1 cellular context compared by ENCODE assay signal in genomic region chr20:11891081-11891826, GRCh38.
TF ChIP-seq lines count a peak whose summit lies in the region.

No MANE protein-coding gene starts in this region.

TF ChIP-seq in HepG2, 621 proteins besides CTCF, POLR2A, EP300 and RAD21 (continued from another document and continues in another):
- TF ChIP-seq, protein P1, sequence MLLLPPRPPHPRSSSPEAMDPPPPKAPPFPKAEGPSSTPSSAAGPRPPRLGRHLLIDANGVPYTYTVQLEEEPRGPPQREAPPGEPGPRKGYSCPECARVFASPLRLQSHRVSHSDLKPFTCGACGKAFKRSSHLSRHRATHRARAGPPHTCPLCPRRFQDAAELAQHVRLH (CRISPR knock-in tag; IDR thresholded peaks at IDR 0.05; ENCODE audit: borderline replicate concordance, low read depth), result no peak
- no peak for TF ChIP-seq CBX1 (IDR thresholded peaks at IDR 0.05; ENCODE audit: low read depth)
- no peak for TF ChIP-seq ZNF83 (CRISPR knock-in tag; IDR thresholded peaks at IDR 0.05; ENCODE audit: borderline replicate concordance)
- no peak for TF ChIP-seq ZFP41 (CRISPR knock-in tag; IDR thresholded peaks at IDR 0.05; ENCODE audit: borderline replicate concordance)
- no peak for TF ChIP-seq SP5 (CRISPR knock-in tag; IDR thresholded peaks at IDR 0.05; ENCODE audit: borderline replicate concordance, low read depth)
- no peak for TF ChIP-seq ZNF224 (CRISPR knock-in tag; IDR thresholded peaks at IDR 0.05)
- peak; percentile 50; the same call in 1 of the 2 replicates for TF ChIP-seq ZBTB7B (CRISPR knock-in tag; IDR thresholded peaks at IDR 0.05)
- TF ChIP-seq, protein P2, sequence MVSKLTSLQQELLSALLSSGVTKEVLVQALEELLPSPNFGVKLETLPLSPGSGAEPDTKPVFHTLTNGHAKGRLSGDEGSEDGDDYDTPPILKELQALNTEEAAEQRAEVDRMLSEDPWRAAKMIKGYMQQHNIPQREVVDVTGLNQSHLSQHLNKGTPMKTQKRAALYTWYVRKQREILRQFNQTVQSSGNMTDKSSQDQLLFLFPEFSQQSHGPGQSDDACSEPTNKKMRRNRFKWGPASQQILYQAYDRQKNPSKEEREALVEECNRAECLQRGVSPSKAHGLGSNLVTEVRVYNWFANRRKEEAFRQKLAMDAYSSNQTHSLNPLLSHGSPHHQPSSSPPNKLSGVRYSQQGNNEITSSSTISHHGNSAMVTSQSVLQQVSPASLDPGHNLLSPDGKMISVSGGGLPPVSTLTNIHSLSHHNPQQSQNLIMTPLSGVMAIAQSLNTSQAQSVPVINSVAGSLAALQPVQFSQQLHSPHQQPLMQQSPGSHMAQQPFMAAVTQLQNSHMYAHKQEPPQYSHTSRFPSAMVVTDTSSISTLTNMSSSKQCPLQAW (CRISPR knock-in tag; IDR thresholded peaks at IDR 0.05), result 0 out of 2 replicates have a peak, but pooled peaks have one; percentile 22
- TF ChIP-seq ZNF264 (CRISPR knock-in tag; IDR thresholded peaks at IDR 0.05), result 0 out of 2 replicates have a peak, but pooled peaks have one; percentile 19
- TF ChIP-seq CEBPB (IDR thresholded peaks at IDR 0.05; ENCODE audit: borderline replicate concordance, low read depth, low read length), result no peak
- TF ChIP-seq RCOR2 (CRISPR knock-in tag; IDR thresholded peaks at IDR 0.05), result no peak
- TF ChIP-seq ONECUT2 (CRISPR knock-in tag; IDR thresholded peaks at IDR 0.05), result no peak
- 0 out of 2 replicates have a peak, but pooled peaks have one; percentile 74 for TF ChIP-seq ZNF33B (CRISPR knock-in tag; IDR thresholded peaks at IDR 0.05)
- TF ChIP-seq, protein P3, sequence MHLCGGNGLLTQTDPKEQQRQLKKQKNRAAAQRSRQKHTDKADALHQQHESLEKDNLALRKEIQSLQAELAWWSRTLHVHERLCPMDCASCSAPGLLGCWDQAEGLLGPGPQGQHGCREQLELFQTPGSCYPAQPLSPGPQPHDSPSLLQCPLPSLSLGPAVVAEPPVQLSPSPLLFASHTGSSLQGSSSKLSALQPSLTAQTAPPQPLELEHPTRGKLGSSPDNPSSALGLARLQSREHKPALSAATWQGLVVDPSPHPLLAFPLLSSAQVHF (CRISPR knock-in tag; IDR thresholded peaks at IDR 0.05), result 0 out of 2 replicates have a peak, but pooled peaks have one; percentile 12
- TF ChIP-seq MAF1 (CRISPR knock-in tag; IDR thresholded peaks at IDR 0.05; ENCODE audit: borderline replicate concordance), result peak; percentile 1; the same call in 1 of the 2 replicates
- no peak for TF ChIP-seq SMARCE1 (IDR thresholded peaks at IDR 0.05; ENCODE audit: borderline replicate concordance)
- no peak for TF ChIP-seq ZNF468 (CRISPR knock-in tag; IDR thresholded peaks at IDR 0.05)
- TF ChIP-seq ZNF629 (CRISPR knock-in tag; conservative IDR thresholded peaks at IDR 0.05), result no peak
- no peak for TF ChIP-seq HNF1A (IDR thresholded peaks at IDR 0.05; ENCODE audit: low read depth)
- TF ChIP-seq HNF1A (CRISPR knock-in tag; IDR thresholded peaks at IDR 0.05; ENCODE audit: borderline replicate concordance), result no peak
- no peak; the same call in 1 of the 2 replicates for TF ChIP-seq ZNF431 (CRISPR knock-in tag; IDR thresholded peaks at IDR 0.05; ENCODE audit: borderline replicate concordance, low read depth)
- no peak for TF ChIP-seq HNF4A (CRISPR knock-in tag; IDR thresholded peaks at IDR 0.05)
- no peak for TF ChIP-seq CBX5 (CRISPR knock-in tag; IDR thresholded peaks at IDR 0.05; ENCODE audit: borderline replicate concordance)
- TF ChIP-seq KLF11 (CRISPR knock-in tag; IDR thresholded peaks at IDR 0.05), result no peak
- TF ChIP-seq BRCA1 (CRISPR knock-in tag; IDR thresholded peaks at IDR 0.05), result 0 out of 2 replicates have a peak, but pooled peaks have one; percentile 22
- peak; percentile 70; the same call in 1 of the 2 replicates for TF ChIP-seq ZNF564 (CRISPR knock-in tag; IDR thresholded peaks at IDR 0.05)
- TF ChIP-seq ZNF317 (CRISPR knock-in tag; IDR thresholded peaks at IDR 0.05), result no peak
- TF ChIP-seq ZNF501 (CRISPR knock-in tag; IDR thresholded peaks at IDR 0.05), result no peak
- TF ChIP-seq, protein P4, sequence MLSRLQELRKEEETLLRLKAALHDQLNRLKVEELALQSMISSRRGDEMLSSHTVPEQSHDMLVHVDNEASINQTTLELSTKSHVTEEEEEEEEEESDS (CRISPR knock-in tag; IDR thresholded peaks at IDR 0.05; ENCODE audit: borderline replicate concordance), result 0 out of 2 replicates have a peak, but pooled peaks have one; percentile 18
- TF ChIP-seq FOXA1 (IDR thresholded peaks at IDR 0.05), result no peak
- TF ChIP-seq FOXA1 (CRISPR knock-in tag; IDR thresholded peaks at IDR 0.05), result no peak
- no peak for TF ChIP-seq ZBTB39 (CRISPR knock-in tag; IDR thresholded peaks at IDR 0.05)
- TF ChIP-seq HIVEP1 (CRISPR knock-in tag; IDR thresholded peaks at IDR 0.05), result 0 out of 2 replicates have a peak, but pooled peaks have one; percentile 25
- no peak for TF ChIP-seq MYNN (CRISPR knock-in tag; IDR thresholded peaks at IDR 0.05; ENCODE audit: low read depth)
- TF ChIP-seq ZXDC (CRISPR knock-in tag; IDR thresholded peaks at IDR 0.05), result no peak
- no peak for TF ChIP-seq ATF4 (CRISPR knock-in tag; IDR thresholded peaks at IDR 0.05)
- TF ChIP-seq ZBTB10 (CRISPR knock-in tag; IDR thresholded peaks at IDR 0.05; ENCODE audit: borderline replicate concordance), result no peak
- no peak for TF ChIP-seq MNT (IDR thresholded peaks at IDR 0.05)
- TF ChIP-seq, protein P5, sequence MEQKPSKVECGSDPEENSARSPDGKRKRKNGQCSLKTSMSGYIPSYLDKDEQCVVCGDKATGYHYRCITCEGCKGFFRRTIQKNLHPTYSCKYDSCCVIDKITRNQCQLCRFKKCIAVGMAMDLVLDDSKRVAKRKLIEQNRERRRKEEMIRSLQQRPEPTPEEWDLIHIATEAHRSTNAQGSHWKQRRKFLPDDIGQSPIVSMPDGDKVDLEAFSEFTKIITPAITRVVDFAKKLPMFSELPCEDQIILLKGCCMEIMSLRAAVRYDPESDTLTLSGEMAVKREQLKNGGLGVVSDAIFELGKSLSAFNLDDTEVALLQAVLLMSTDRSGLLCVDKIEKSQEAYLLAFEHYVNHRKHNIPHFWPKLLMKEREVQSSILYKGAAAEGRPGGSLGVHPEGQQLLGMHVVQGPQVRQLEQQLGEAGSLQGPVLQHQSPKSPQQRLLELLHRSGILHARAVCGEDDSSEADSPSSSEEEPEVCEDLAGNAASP (CRISPR knock-in tag; IDR thresholded peaks at IDR 0.05; ENCODE audit: borderline replicate concordance), result 0 out of 2 replicates have a peak, but pooled peaks have one; percentile 17
- TF ChIP-seq JARID2 (CRISPR knock-in tag; IDR thresholded peaks at IDR 0.05; ENCODE audit: insufficient replicate concordance), result no peak
- no peak for TF ChIP-seq POLR2AphosphoS5 (IDR thresholded peaks at IDR 0.05; ENCODE audit: low read depth, low read length)
- peak; percentile 52 for TF ChIP-seq HNRNPK (IDR thresholded peaks at IDR 0.05; ENCODE audit: low read depth, low read length, poor library complexity, severe bottlenecking)
- no peak for TF ChIP-seq GATAD2A (CRISPR knock-in tag; IDR thresholded peaks at IDR 0.05)
- TF ChIP-seq ZKSCAN1 (IDR thresholded peaks at IDR 0.05; ENCODE audit: low read length), result no peak
